15 cellular contexts compared by ENCODE assay signal in genomic region chr2:120177973-120178372, GRCh38. TPM values are rescaled to one million over a fixed set of nuclear protein-coding genes. Genes with fewer than 3 reads are reported as not detected.
DNase-seq lines count a peak whose midpoint lies in the region; ATAC-seq and TF ChIP-seq lines count a peak whose summit lies in the region.
"Had no signal": no experiment of that assay in that cellular context is flagged by ENCODE, and none has a peak within 500 bp of the region (broad histone marks: within the 10 kb centered on the region; RNA-seq: fewer than 3 reads in every experiment).

No MANE protein-coding gene starts in this region.

- intact Hi-C loops in activated CD8-positive, alpha-beta T cell treated with anti-CD3 and anti-CD28 coated beads for 36 hours (cut with micrococcal nuclease), result loop anchor here (2.0 to 5.0 kb wide), 2 partner anchors 166 to 475 kb away; partner anchors contain the start of gene EPB41L5

- H3K36me3 Mint-ChIP-seq in activated CD8-positive, alpha-beta T cell treated with anti-CD3 and anti-CD28 coated beads for 36 hours (ENCODE audit: low read depth), result no peaks in the 10 kb centered on the region
- no peaks in the 10 kb centered on the region for H3K36me3 Mint-ChIP-seq in memory B cell

- no peaks in the 10 kb centered on the region for H3K27me3 ChIP-seq in BLaER1 treated with 17β-estradiol and CSF1 and Interleukin-3, amounts not matched to agents 10 nM and 100 nM
- H3K27me3 ChIP-seq: body of pancreas, uterus had no signal

- peak overlapping the region; percentile 64 to 97 (median 75); a peak in 21 of 22 replicates for H3K4me2 ChIP-seq in BLaER1 treated with 17β-estradiol and CSF1 and Interleukin-3, amounts not matched to agents 10 nM and 100 nM

- no peak for TF ChIP-seq CTCF in GM12875 (IDR thresholded peaks at IDR 0.05; ENCODE audit: borderline replicate concordance, insufficient read depth, low read depth, low read length)
- no peak for TF ChIP-seq CTCF in activated CD8-positive, alpha-beta T cell treated with anti-CD3 and anti-CD28 coated beads for 36 hours (IDR thresholded peaks at IDR 0.05)

- H3K27ac ChIP-seq in BLaER1 treated with 17β-estradiol and CSF1 and Interleukin-3, amounts not matched to agents 10 nM and 100 nM, result peak overlapping the region in 6 of 11 experiments; percentile 6 to 82 (median 74); a peak in 3 of 22 replicates
- H3K27ac ChIP-seq: body of pancreas, uterus had no signal

- no peak overlapping the region for H3K4me3 ChIP-seq in BLaER1 treated with 17β-estradiol and CSF1 and Interleukin-3, amounts not matched to agents 10 nM and 100 nM
- peak overlapping the region; percentile 6 for H3K4me3 ChIP-seq in GM12875 (ENCODE audit: low read depth, low read length)
- H3K4me3 ChIP-seq: body of pancreas, uterus had no signal

- H3K4me1 ChIP-seq in BLaER1 treated with 17β-estradiol and CSF1 and Interleukin-3, amounts not matched to agents 10 nM and 100 nM, result peaks cover 19 to 45% (median 29%) of the 10 kb centered on the region in 10 experiments
- H3K4me1 ChIP-seq: body of pancreas, uterus had no signal

- no peaks in the 10 kb centered on the region for H3K27me3 Mint-ChIP-seq in activated CD8-positive, alpha-beta T cell treated with anti-CD3 and anti-CD28 coated beads for 36 hours
- no peaks in the 10 kb centered on the region for H3K27me3 Mint-ChIP-seq in memory B cell

- H3K9ac ChIP-seq in BLaER1 treated with 17β-estradiol and CSF1 and Interleukin-3, amounts not matched to agents 10 nM and 100 nM, result peak overlapping the region in 4 of 11 experiments; percentile 44 to 75 (median 68); a peak in 3 of 22 replicates

- H3K9me3 Mint-ChIP-seq in activated CD8-positive, alpha-beta T cell treated with anti-CD3 and anti-CD28 coated beads for 36 hours, result no peaks in the 10 kb centered on the region
- no peaks in the 10 kb centered on the region for H3K9me3 Mint-ChIP-seq in memory B cell

- POLR2A ChIA-PET in activated CD8-positive, alpha-beta T cell treated with anti-CD3 and anti-CD28 coated beads for 36 hours (lab: Charles Lee), result interaction anchor here (0.8 to 3.6 kb wide), 2 partner anchors 36 to 54 kb away, joined by 3 to 13 read pairs; no protein-coding TSS in a partner anchor

- CTCF ChIA-PET in activated CD8-positive, alpha-beta T cell treated with anti-CD3 and anti-CD28 coated beads for 36 hours (lab: Charles Lee), result interaction anchor here (0.9 to 6.5 kb wide), 8 partner anchors 68 to 537 kb away, joined by 3 to 79 read pairs (median 6); no protein-coding TSS in a partner anchor

- H4K20me1 ChIP-seq in BLaER1 treated with 17β-estradiol and CSF1 and Interleukin-3, amounts not matched to agents 10 nM and 100 nM, result no peaks in the 10 kb centered on the region

- no peaks in the 10 kb centered on the region for H3K36me3 ChIP-seq in BLaER1 treated with 17β-estradiol and CSF1 and Interleukin-3, amounts not matched to agents 10 nM and 100 nM
- H3K36me3 ChIP-seq: uterus had no signal

- peak overlapping the region; percentile 90 for H3K4me3 Mint-ChIP-seq in activated CD8-positive, alpha-beta T cell treated with anti-CD3 and anti-CD28 coated beads for 36 hours
- peak overlapping the region; percentile 62 for H3K4me3 Mint-ChIP-seq in memory B cell

- peaks cover 61% of the 10 kb centered on the region for H3K4me1 Mint-ChIP-seq in activated CD8-positive, alpha-beta T cell treated with anti-CD3 and anti-CD28 coated beads for 36 hours (ENCODE audit: low read depth)
- H3K4me1 Mint-ChIP-seq in memory B cell, result peaks cover 21% of the 10 kb centered on the region

- ATAC-seq in activated CD8-positive, alpha-beta T cell treated with anti-CD3 and anti-CD28 coated beads for 36 hours, result no peak
- ATAC-seq in memory B cell (ENCODE audit: low read depth) (no peak), HG03571 (IDR thresholded peaks at IDR 0.05; ENCODE audit: unreplicated experiment) (no peak), HG02852 (IDR thresholded peaks at IDR 0.05; ENCODE audit: unreplicated experiment) (no peak)
- ATAC-seq: body of pancreas had no signal

- peak overlapping the region; percentile 99 for H3K27ac Mint-ChIP-seq in activated CD8-positive, alpha-beta T cell treated with anti-CD3 and anti-CD28 coated beads for 36 hours
- H3K27ac Mint-ChIP-seq in memory B cell, result peak overlapping the region; percentile 49

- no peak for DNase-seq in activated CD8-positive, alpha-beta T cell treated with anti-CD3 and anti-CD28 coated beads for 36 hours
- no peak for DNase-seq in memory B cell (ENCODE audit: low spot score in 2 of 2)
- DNase-seq in stimulated activated CD4-positive, alpha-beta T cell treated with anti-CD3 and anti-CD28 coated beads, Interleukin-12 subunit alpha, Interleukin-12 subunit beta, amount 100 ng/mL, for 4 hours, result no peak
- no peak for DNase-seq in MV-4-11 (lab: John Stamatoyannopoulos, UW)
- DNase-seq: activated CD8-positive, alpha-beta memory T cell treated with anti-CD3 and anti-CD28 coated beads, Interleukin-2, amount 50 U/mL, for 48 hours; NCI-H1694; NCI-H526 treated with DMSO at 0.1 percent for 48 hours; retina; SHP77; uterus had no signal

- no peaks in the 10 kb centered on the region for H3K9me3 ChIP-seq in BLaER1 treated with 17β-estradiol and CSF1 and Interleukin-3, amounts not matched to agents 10 nM and 100 nM (replicated peaks in 1 of 11)
- H3K9me3 ChIP-seq: body of pancreas, uterus had no signal

RNA-seq across cellular contexts. Expression of gene TMEM185B, which starts 45.2 kb away (rescaled TPM):
- 10 to 100 TPM; 16.7 to 17.2 TPM for total RNA-seq in activated CD8-positive, alpha-beta T cell treated with anti-CD3 and anti-CD28 coated beads for 36 hours
